In the genomic region with DNA sequence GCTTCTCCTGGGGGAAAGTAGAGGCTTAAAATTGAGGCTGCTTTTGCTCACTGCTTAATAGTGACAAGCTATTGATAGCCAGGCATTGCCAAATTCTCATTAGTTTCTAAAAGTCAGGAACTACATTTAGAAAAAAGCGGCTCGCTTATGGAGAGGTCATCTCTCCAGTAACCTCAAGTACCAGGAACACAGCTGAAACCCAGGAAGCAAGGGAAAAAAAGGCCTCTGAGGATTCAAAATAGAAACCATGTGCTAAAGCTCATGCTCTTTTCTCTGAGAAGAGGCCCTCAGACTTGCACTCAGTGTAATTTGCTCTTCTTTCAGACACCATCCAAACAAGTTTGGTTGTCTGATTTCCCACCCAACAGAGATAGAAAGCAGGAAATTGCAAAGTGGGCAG, we compare ENCODE assay signal across 19 cellular contexts.
"Had no signal": no experiment of that assay in that cellular context is flagged by ENCODE, and none has a peak within 500 bp of the region (broad histone marks: within the 10 kb centered on the region; RNA-seq: fewer than 3 reads in every experiment).

No MANE protein-coding gene starts in this region.

- H3K4me1 ChIP-seq: colonic mucosa, esophagus squamous epithelium, gastroesophageal sphincter, left lung, sigmoid colon, upper lobe of right lung had no signal

- H3K36me3 ChIP-seq: colonic mucosa, esophagus squamous epithelium, gastroesophageal sphincter, left lung, sigmoid colon, upper lobe of right lung had no signal

- H3K4me1 Mint-ChIP-seq: activated CD8-positive, alpha-beta memory T cell treated with anti-CD3 and anti-CD28 coated beads, Interleukin-2, amount 10 ng/mL, durations not matched to agents 7 days and 5 days had no signal

- H3K27ac ChIP-seq: colonic mucosa, esophagus squamous epithelium, gastroesophageal sphincter, left lung, sigmoid colon, upper lobe of right lung had no signal

- FAIRE-seq: bronchial epithelial cell, keratinocyte had no signal

- ATAC-seq: activated CD4-positive, CD25-positive, alpha-beta regulatory T cell treated with anti-CD3 and anti-CD28 coated beads, Interleukin-2, amount 50 U/mL, for 24 hours; activated CD8-positive, alpha-beta memory T cell treated with anti-CD3 and anti-CD28 coated beads, Interleukin-2, amount 10 ng/mL, durations not matched to agents 7 days and 5 days; gastroesophageal sphincter; left lung; upper lobe of right lung had no signal

- H3K4me3 Mint-ChIP-seq: activated CD8-positive, alpha-beta memory T cell treated with anti-CD3 and anti-CD28 coated beads, Interleukin-2, amount 10 ng/mL, durations not matched to agents 7 days and 5 days; activated naive CD8-positive, alpha-beta T cell; activated T-cell treated with anti-CD3 and anti-CD28 coated beads, Interleukin-2, amount 50 U/mL, for 24 hours had no signal

- H3K27me3 Mint-ChIP-seq: activated naive CD8-positive, alpha-beta T cell; progenitor cell of endocrine pancreas had no signal

- H3K36me3 Mint-ChIP-seq: activated CD8-positive, alpha-beta memory T cell treated with anti-CD3 and anti-CD28 coated beads, Interleukin-2, amount 10 ng/mL, durations not matched to agents 7 days and 5 days; activated naive CD8-positive, alpha-beta T cell had no signal

- H3K9me3 Mint-ChIP-seq: activated T-cell treated with anti-CD3 and anti-CD28 coated beads, Interleukin-2, amount 50 U/mL, for 24 hours had no signal

- H3K4me3 ChIP-seq: colonic mucosa, esophagus squamous epithelium, gastroesophageal sphincter, left lung, sigmoid colon, upper lobe of right lung had no signal

- H3K27ac Mint-ChIP-seq: activated CD8-positive, alpha-beta memory T cell treated with anti-CD3 and anti-CD28 coated beads, Interleukin-2, amount 10 ng/mL, durations not matched to agents 7 days and 5 days; activated naive CD8-positive, alpha-beta T cell; activated T-cell treated with anti-CD3 and anti-CD28 coated beads, Interleukin-2, amount 50 U/mL, for 24 hours; progenitor cell of endocrine pancreas had no signal

- H3K27me3 ChIP-seq: colonic mucosa, esophagus squamous epithelium, gastroesophageal sphincter, left lung, sigmoid colon, upper lobe of right lung had no signal

- H3K9me3 ChIP-seq: colonic mucosa, esophagus squamous epithelium, gastroesophageal sphincter, left lung, sigmoid colon, upper lobe of right lung had no signal

- DNase-seq: activated CD4-positive, alpha-beta T cell treated with anti-CD3 and anti-CD28 coated beads, Interleukin-2, amount 50 U/mL, for 48 hours; activated CD8-positive, alpha-beta memory T cell treated with anti-CD3 and anti-CD28 coated beads, Interleukin-2, amount 10 ng/mL, durations not matched to agents 7 days and 5 days; activated effector memory CD4-positive, alpha-beta T cell treated with Interleukin-2 at 50 U/mL for 16 hours; activated T-cell treated with anti-CD3 and anti-CD28 coated beads, Interleukin-2, amount 50 U/mL, for 24 hours; amygdala; colonic mucosa; esophagus squamous epithelium; left lung; nucleus accumbens; sigmoid colon; stimulated activated CD4-positive, alpha-beta T cell treated with anti-CD3 and anti-CD28 coated beads, Interleukin-2, amount 100 ng/mL, for 48 hours; stimulated activated naive CD4-positive, alpha-beta T cell treated with Interleukin-2 at 50 U/mL for 16 hours; upper lobe of right lung had no signal
